Comparison of ENCODE assay signal across 10 cellular contexts in the genomic region with DNA sequence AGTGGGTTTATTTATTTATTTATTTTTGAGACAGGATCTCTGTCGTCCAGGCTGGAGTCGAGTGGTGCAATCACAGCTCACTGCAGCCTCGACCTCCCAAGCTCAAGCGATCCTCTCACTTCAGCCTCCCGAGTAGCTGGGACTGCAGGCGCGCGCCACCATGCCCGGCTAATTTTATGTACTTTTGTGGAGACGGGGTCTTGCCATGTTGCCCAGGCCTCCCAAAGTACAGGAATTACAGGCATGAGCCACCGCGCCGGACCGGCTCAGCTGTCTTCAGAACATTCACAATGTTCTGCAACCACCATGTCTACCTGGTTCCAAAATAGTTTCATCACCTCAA. TPM values are rescaled to one million over a fixed set of nuclear protein-coding genes. Genes with fewer than 3 reads are reported as not detected.
DNase-seq lines count a peak whose midpoint lies in the region; ATAC-seq, FAIRE-seq and TF ChIP-seq lines count a peak whose summit lies in the region.
"Had no signal": no experiment of that assay in that cellular context is flagged by ENCODE, and none has a peak within 500 bp of the region (broad histone marks: within the 10 kb centered on the region; RNA-seq: fewer than 3 reads in every experiment).

No MANE protein-coding gene starts in this region.

- no peaks in the 10 kb centered on the region for H3K27me3 Mint-ChIP-seq in IgD-negative memory B cell
- H3K27me3 Mint-ChIP-seq in naive thymus-derived CD4-positive, alpha-beta T cell = no peaks in the 10 kb centered on the region

- H3K79me2 ChIP-seq in mammary epithelial cell (ENCODE audit: insufficient read depth, low read length) = peaks cover 65% of the 10 kb centered on the region

- POLR2A ChIA-PET in A549 (lab: Yijun Ruan, JAX) = no interaction called here
- POLR2A ChIA-PET in naive thymus-derived CD4-positive, alpha-beta T cell (lab: Charles Lee) = interaction anchor here (1.1 to 13.7 kb wide), 4 partner anchors 13 to 346 kb away, joined by 3 to 184 read pairs (median 4); a partner anchor contains a TSS

- TF ChIP-seq EP300 in A549 (IDR thresholded peaks at IDR 0.05) = no peak

- H3K4me1 Mint-ChIP-seq in IgD-negative memory B cell = peaks cover 16 to 19% (median 18%) of the 10 kb centered on the region in 3 donors
- H3K4me1 Mint-ChIP-seq in naive thymus-derived CD4-positive, alpha-beta T cell = peaks cover 7 to 48% (median 32%) of the 10 kb centered on the region in 7 donors

- DNase-seq in A549 (ENCODE audit: low read depth in 1 of 2, low spot score in 1 of 2) = no peak
- no peak for DNase-seq in mammary epithelial cell
- no peak for DNase-seq in naive thymus-derived CD4-positive, alpha-beta T cell
- no peak for DNase-seq in NCI-H526 treated with DMSO at 0.1 percent for 48 hours (lab: John Stamatoyannopoulos, UW)
- DNase-seq in stimulated activated naive CD4-positive, alpha-beta T cell treated with Interleukin-2 at 50 U/mL for 16 hours (lab: John Stamatoyannopoulos, UW) = no peak
- no peak for DNase-seq in NCI-H2171 treated with DMSO at 0.1 percent for 48 hours (lab: John Stamatoyannopoulos, UW)
- no peak for DNase-seq in GM12891 (ENCODE audit: insufficient read length, low spot score)

- H3K4me1 ChIP-seq in A549 = peaks cover 20% of the 10 kb centered on the region
- H3K4me1 ChIP-seq in mammary epithelial cell (ENCODE audit: insufficient read depth, low read length) = peaks cover 12% of the 10 kb centered on the region
- peaks cover 26 to 29% of the 10 kb centered on the region in 2 donors for H3K4me1 ChIP-seq in naive thymus-derived CD4-positive, alpha-beta T cell (ENCODE audit: control insufficient read depth in 2 of 2, insufficient read depth in 2 of 2, low read length in 2 of 2)

- H3K27ac ChIP-seq in A549 = peak overlapping the region; percentile 53 to 95
- no peak overlapping the region for H3K27ac ChIP-seq in mammary epithelial cell (ENCODE audit: insufficient read depth, low read depth, low read length)
- peak overlapping the region; percentile 88 for H3K27ac ChIP-seq in naive thymus-derived CD4-positive, alpha-beta T cell (ENCODE audit: low read depth, low read length)

- TF ChIP-seq POLR2A in A549 (IDR thresholded peaks at IDR 0.05; ENCODE audit: low read length) (no peak), GM12891 (IDR thresholded peaks at IDR 0.05; ENCODE audit: low read depth, low read length) (no peak)

- peak overlapping the region; percentile 30 to 99 (median 69) for H3K4me3 Mint-ChIP-seq in IgD-negative memory B cell
- peak overlapping the region; percentile 23 to 100 (median 85) for H3K4me3 Mint-ChIP-seq in naive thymus-derived CD4-positive, alpha-beta T cell

- dilution Hi-C loops in mammary epithelial cell (cut with HindIII; ENCODE audit: low sequenced_read_pairs) = no loop called here

- no peaks in the 10 kb centered on the region for H3K36me3 Mint-ChIP-seq in IgD-negative memory B cell
- peaks cover 4 to 13% (median 10%) of the 10 kb centered on the region in 5 donors for H3K36me3 Mint-ChIP-seq in naive thymus-derived CD4-positive, alpha-beta T cell

- no peaks in the 10 kb centered on the region for H4K20me1 ChIP-seq in mammary epithelial cell (ENCODE audit: insufficient read depth, low read length)

- no TSS peak for BruUV-seq in mammary epithelial cell (replicated peaks; lab: Mats Ljungman, UMichigan)

- H3K36me3 ChIP-seq in mammary epithelial cell (ENCODE audit: insufficient read depth, low read length) = peaks cover 14% of the 10 kb centered on the region
- H3K36me3 ChIP-seq in naive thymus-derived CD4-positive, alpha-beta T cell (ENCODE audit: control insufficient read depth in 2 of 3, insufficient read depth in 3 of 3, low read length in 3 of 3) = peaks cover 0 to 29% (median 6%) of the 10 kb centered on the region in 3 experiments

- intact Hi-C loops in mammary epithelial cell (cut with micrococcal nuclease) = no loop called here
- intact Hi-C loops in naive thymus-derived CD4-positive, alpha-beta T cell (cut with micrococcal nuclease) = loop anchor here in 1 of 2 donors (2.0 to 5.0 kb wide), 2 partner anchors 14 to 654 kb away; no protein-coding TSS in a partner anchor

- peak overlapping the region; percentile 51 for H3K4me2 ChIP-seq in A549
- peak overlapping the region; percentile 93 for H3K4me2 ChIP-seq in mammary epithelial cell (ENCODE audit: insufficient read depth, low read depth, low read length)

- ATAC-seq in A549 = no peak
- ATAC-seq in naive thymus-derived CD4-positive, alpha-beta T cell = no peak

- no peaks in the 10 kb centered on the region for H3K27me3 ChIP-seq in mammary epithelial cell (ENCODE audit: insufficient read depth, low read length)
- H3K27me3 ChIP-seq in naive thymus-derived CD4-positive, alpha-beta T cell (ENCODE audit: control insufficient read depth in 2 of 2, insufficient read depth in 2 of 2, low read length in 2 of 2) = no peaks in the 10 kb centered on the region

- no peak overlapping the region for H3K9ac ChIP-seq in mammary epithelial cell (ENCODE audit: insufficient read depth, low read length)

- FAIRE-seq in A549 (lab: Jason Lieb, UNC) = no peak
- FAIRE-seq in GM12891 (lab: Jason Lieb, UNC) = no peak
- FAIRE-seq: urothelium cell line had no signal

- peak overlapping the region; percentile 50 for H2AFZ ChIP-seq in mammary epithelial cell (ENCODE audit: low read depth, low read length)

- 63% methylated on average over 14 of the region's 14 CpGs for WGBS in A549 (ENCODE audit: missing lambda C conversion rate)
- 66% methylated on average over 13 of the region's 14 CpGs for WGBS in mammary epithelial cell (ENCODE audit: low coverage, missing lambda C conversion rate)

- no peak for TF ChIP-seq CTCF in A549 (IDR thresholded peaks at IDR 0.05)
- no peak for TF ChIP-seq CTCF in mammary epithelial cell (conservative IDR thresholded peaks at IDR 0.05 in 1 of 2, IDR thresholded peaks at IDR 0.05 in 1 of 2; ENCODE audit: extremely low read depth in 1 of 2, insufficient read depth in 1 of 2, low read depth in 1 of 2, low read length in 2 of 2)

- H3K27ac Mint-ChIP-seq in IgD-negative memory B cell = peak overlapping the region; percentile 39 to 99 (median 89)
- peak overlapping the region in 8 of 9 donors; percentile 77 to 100 (median 99) for H3K27ac Mint-ChIP-seq in naive thymus-derived CD4-positive, alpha-beta T cell

- CTCF ChIA-PET in A549 (lab: Yijun Ruan, JAX) = interaction anchor here (1.4 kb wide), 1 partner anchor 15 kb away, joined by 5 read pairs; no protein-coding TSS in a partner anchor
- CTCF ChIA-PET in mammary epithelial cell (lab: Charles Lee; ENCODE audit: low non-redundant PET) = no interaction called here
- CTCF ChIA-PET in naive thymus-derived CD4-positive, alpha-beta T cell (lab: Charles Lee) = no interaction called here

- in situ Hi-C loops in mammary epithelial cell (cut with MboI; ENCODE audit: low sequenced_read_pairs in 2 of 2) = no loop called here

- H3K9me3 Mint-ChIP-seq in IgD-negative memory B cell = no peaks in the 10 kb centered on the region
- H3K9me3 Mint-ChIP-seq in naive thymus-derived CD4-positive, alpha-beta T cell = no peaks in the 10 kb centered on the region

- H3K4me3 ChIP-seq in A549 = peak overlapping the region; percentile 96; the same call in 1 of the 3 replicates
- H3K4me3 ChIP-seq in mammary epithelial cell (replicated peaks in 1 of 3; ENCODE audit: insufficient read depth in 1 of 3, low read depth in 2 of 3, low read length in 3 of 3) = peak overlapping the region in 2 of 3 experiments; percentile 83 to 97
- peak overlapping the region; percentile 93 for H3K4me3 ChIP-seq in naive thymus-derived CD4-positive, alpha-beta T cell (ENCODE audit: low read length)

- H3K9me3 ChIP-seq in A549 (no peaks in the 10 kb centered on the region), mammary epithelial cell (replicated peaks; ENCODE audit: insufficient read depth, low read length) (no peaks in the 10 kb centered on the region)
- H3K9me3 ChIP-seq in naive thymus-derived CD4-positive, alpha-beta T cell (ENCODE audit: control insufficient read depth in 2 of 3, low read length in 3 of 3) = no peaks in the 10 kb centered on the region

- TF ChIP-seq RAD21 in A549 (conservative IDR thresholded peaks at IDR 0.05 in 1 of 2, IDR thresholded peaks at IDR 0.05 in 1 of 2) = no peak

RNA-seq across cellular contexts. Expression of a gene that starts 0.4 kb away (rescaled TPM):
- polyA plus RNA-seq in A549 (2011; rRNA removed) (67.0 and 93.7 TPM in 2 replicates), A549 (2017; fragmentation: RNase III; extraction: RNeasy Plus Mini Kit Qiagen cat#74134 plus additional on column Dnase treatment) (81.7 to 87.3 TPM (median 81.8 TPM) in 3 replicates), IgD-negative memory B cell (134 TPM), mammary epithelial cell (55.0 TPM)
- 39.9 and 42.3 TPM in 2 replicates for polyA plus RNA-seq in A549 (2012; cell fraction: cytosol; rRNA removed)
- 19.3 and 29.0 TPM in 2 replicates for polyA plus RNA-seq in A549 (2012; cell fraction: nucleus; rRNA removed)
- polyA minus RNA-seq in A549 (2011; rRNA and poly(A)+ RNA removed) = 18.1 and 18.8 TPM in 2 replicates
- 10 to 100 TPM; 36.0 to 68.9 TPM for total RNA-seq in mammary epithelial cell
- polyA minus RNA-seq in mammary epithelial cell = 24.7 TPM
- total RNA-seq in naive thymus-derived CD4-positive, alpha-beta T cell = 100 to 1,000 TPM in 1 of 5 experiments, 10 to 100 TPM in 4; 54.2 to 102 (median 69.6) TPM
- polyA plus RNA-seq in naive thymus-derived CD4-positive, alpha-beta T cell = 100 to 1,000 TPM; 148 to 174 TPM
- polyA plus RNA-seq in GM12891 (2012; ENCODE audit: low read depth, missing spikeins) = 97.9 TPM

RNA-seq across cellular contexts. Expression of a gene that starts 2.7 kb away (rescaled TPM):
- polyA plus RNA-seq in A549 (2011; rRNA removed) (102 and 178 TPM in 2 replicates), A549 (2017; fragmentation: RNase III; extraction: RNeasy Plus Mini Kit Qiagen cat#74134 plus additional on column Dnase treatment) (229 to 240 TPM (median 234 TPM) in 3 replicates), IgD-negative memory B cell (446 TPM), mammary epithelial cell (399 TPM)
- polyA plus RNA-seq in A549 (2012; cell fraction: cytosol; rRNA removed) = 245 and 347 TPM in 2 replicates
- polyA plus RNA-seq in A549 (2012; cell fraction: nucleus; rRNA removed) = 73.8 and 121 TPM in 2 replicates
- polyA minus RNA-seq in A549 (2011; rRNA and poly(A)+ RNA removed) = 9.6 and 12.8 TPM in 2 replicates
- total RNA-seq in mammary epithelial cell = 100 to 1,000 TPM; 114 to 244 TPM
- polyA minus RNA-seq in mammary epithelial cell = 24.8 TPM
- total RNA-seq in naive thymus-derived CD4-positive, alpha-beta T cell = 100 to 1,000 TPM in 4 of 5 experiments, 10 to 100 TPM in 1; 68.2 to 158 (median 104) TPM
- polyA plus RNA-seq in naive thymus-derived CD4-positive, alpha-beta T cell = 100 to 1,000 TPM; 541 to 640 TPM
- 727 TPM for polyA plus RNA-seq in GM12891 (2012; ENCODE audit: low read depth, missing spikeins)

RNA-seq across cellular contexts. Expression of a gene that starts 26.1 kb away (rescaled TPM):
- polyA plus RNA-seq in A549 (2011; rRNA removed) (16.6 and 16.7 TPM in 2 replicates), A549 (2017; fragmentation: RNase III; extraction: RNeasy Plus Mini Kit Qiagen cat#74134 plus additional on column Dnase treatment) (5.2 to 5.6 TPM (median 5.6 TPM) in 3 replicates), IgD-negative memory B cell (5.9 TPM), mammary epithelial cell (21.5 TPM)
- 6.2 and 7.9 TPM in 2 replicates for polyA plus RNA-seq in A549 (2012; cell fraction: cytosol; rRNA removed)
- polyA plus RNA-seq in A549 (2012; cell fraction: nucleus; rRNA removed) = 12.5 and 16.4 TPM in 2 replicates
- polyA minus RNA-seq in A549 (2011; rRNA and poly(A)+ RNA removed) = 25.4 and 29.1 TPM in 2 replicates
- 10 to 100 TPM; 83.0 to 98.5 TPM for total RNA-seq in mammary epithelial cell
- polyA minus RNA-seq in mammary epithelial cell = 23.6 TPM
- total RNA-seq in naive thymus-derived CD4-positive, alpha-beta T cell = 10 to 100 TPM in 3 of 5 experiments, 1 to 10 TPM in 2; 4.5 to 50.7 (median 11.8) TPM
- 1 to 10 TPM; 2.3 to 4.6 TPM for polyA plus RNA-seq in naive thymus-derived CD4-positive, alpha-beta T cell
- polyA plus RNA-seq in GM12891 (2012; ENCODE audit: low read depth, missing spikeins) = 17.4 TPM

RNA-seq across cellular contexts. Expression of a gene that starts 56.7 kb away (rescaled TPM):
- polyA plus RNA-seq in A549 (2011; rRNA removed) = 0.58 and 0.83 TPM in 2 replicates
- polyA plus RNA-seq in A549 (2012; cell fraction: cytosol; rRNA removed) = 0.50 and 0.84 TPM in 2 replicates
- 0.26 and 0.40 TPM in 2 replicates for polyA plus RNA-seq in A549 (2012; cell fraction: nucleus; rRNA removed)
- 0.17 to 0.24 TPM (median 0.17 TPM) in 3 replicates for polyA plus RNA-seq in A549 (2017; fragmentation: RNase III; extraction: RNeasy Plus Mini Kit Qiagen cat#74134 plus additional on column Dnase treatment)
- polyA minus RNA-seq in A549 (2011; rRNA and poly(A)+ RNA removed) = 0.70 and 0.83 TPM in 2 replicates
- polyA plus RNA-seq in IgD-negative memory B cell = 14.6 TPM
- total RNA-seq in mammary epithelial cell = 10 to 100 TPM in 1 of 2 donors, 1 to 10 TPM in 1; 1.8 to 10.9 TPM
- polyA plus RNA-seq in mammary epithelial cell = 38.1 TPM
- polyA minus RNA-seq in mammary epithelial cell = 25.8 TPM
- total RNA-seq in naive thymus-derived CD4-positive, alpha-beta T cell = 10 to 100 TPM in 1 of 5 experiments, 1 to 10 TPM in 3, under 1 TPM in 1; 0.31 to 21.2 (median 1.2) TPM
- 1 to 10 TPM in 1 of 2 donors, under 1 TPM in 1; 0.51 to 2.0 TPM for polyA plus RNA-seq in naive thymus-derived CD4-positive, alpha-beta T cell
- 10.2 TPM for polyA plus RNA-seq in GM12891 (2012; ENCODE audit: low read depth, missing spikeins)
- total RNA-seq: NCI-H460 had no signal
